Comparison of ENCODE assay signal across 8 cellular contexts in genomic region chr1:156608981-156609380, GRCh38. TPM values are rescaled to one million over a fixed set of nuclear protein-coding genes. Genes with fewer than 3 reads are reported as not detected.
A peak's percentile ranks its signal among the peaks of the same experiment; 100 is the strongest.
DNase-seq lines count a peak whose midpoint lies in the region; ATAC-seq, FAIRE-seq and TF ChIP-seq lines count a peak whose summit lies in the region.

No MANE protein-coding gene starts in this region.

- no peaks in the 10 kb centered on the region for H4K20me1 ChIP-seq in DND-41 (ENCODE audit: insufficient read depth, low read length)

- no peak overlapping the region for H3K27ac Mint-ChIP-seq in activated naive CD4-positive, alpha-beta T cell treated with anti-CD3 and anti-CD28 coated beads for 36 hours

- CTCF ChIA-PET in activated naive CD4-positive, alpha-beta T cell treated with anti-CD3 and anti-CD28 coated beads for 36 hours (lab: Charles Lee) = interaction anchor here (0.8 to 2.3 kb wide), 30 partner anchors 9 to 224 kb away, joined by 3 to 24 read pairs (median 4); partner anchors contain the start of genes BCAN, MEF2D, MRPL24 and NAXE

- H3K4me2 ChIP-seq in DND-41 (ENCODE audit: insufficient read depth, low read length) = no peak overlapping the region

- TF ChIP-seq CTCF in DND-41 (IDR thresholded peaks at IDR 0.05; ENCODE audit: borderline replicate concordance, extremely low read depth, low read length, poor library complexity, severe bottlenecking) (peak; percentile 72), RWPE2 (IDR thresholded peaks at IDR 0.05; ENCODE audit: poor library complexity, severe bottlenecking) (peak; percentile 75), kidney (IDR thresholded peaks at IDR 0.05; ENCODE audit: borderline replicate concordance, extremely low read depth, insufficient read depth) (peak; percentile 38)

- H3K9ac ChIP-seq in DND-41 (ENCODE audit: low read depth, low read length) = no peak overlapping the region
- H3K9ac ChIP-seq in kidney (ENCODE audit: low read length in 2 of 2) = no peak overlapping the region

- FAIRE-seq in kidney (lab: Jason Lieb, UNC) (no peak), frontal cortex (lab: Jason Lieb, UNC) (no peak)

- H3K27ac ChIP-seq in DND-41 (ENCODE audit: low read length) (no peak overlapping the region), RWPE2 (ENCODE audit: poor library complexity, severe bottlenecking) (no peak overlapping the region), kidney (ENCODE audit: low read depth in 2 of 2, low read length in 2 of 2) (no peak overlapping the region), substantia nigra (ENCODE audit: low read depth, low read length, poor library complexity, severe bottlenecking) (peak overlapping the region; percentile 9)

- no peak overlapping the region for H3K4me3 Mint-ChIP-seq in activated naive CD4-positive, alpha-beta T cell treated with anti-CD3 and anti-CD28 coated beads for 36 hours

- ATAC-seq in DND-41 (ENCODE audit: insufficient read depth, low read depth) (peak; percentile 73), RWPE2 (ENCODE audit: low read depth) (peak; percentile 87), HG02588 (IDR thresholded peaks at IDR 0.05; ENCODE audit: unreplicated experiment) (no peak)

- H3K9me3 ChIP-seq in DND-41 (ENCODE audit: insufficient read depth, low read length, severe bottlenecking) = no peaks in the 10 kb centered on the region
- no peaks in the 10 kb centered on the region for H3K9me3 ChIP-seq in RWPE2 (ENCODE audit: severe bottlenecking)
- H3K9me3 ChIP-seq in kidney (ENCODE audit: control insufficient read depth in 1 of 2, low read length in 2 of 2) = no peaks in the 10 kb centered on the region

- peaks cover 9% of the 10 kb centered on the region for H3K4me1 Mint-ChIP-seq in activated naive CD4-positive, alpha-beta T cell treated with anti-CD3 and anti-CD28 coated beads for 36 hours (ENCODE audit: low read depth)

- H3K4me1 ChIP-seq in DND-41 (ENCODE audit: insufficient read depth, low read length) (peaks cover 2% of the 10 kb centered on the region; the same call in 1 of the 2 replicates), RWPE2 (ENCODE audit: insufficient read depth, poor library complexity, severe bottlenecking) (no peaks in the 10 kb centered on the region), kidney (ENCODE audit: control insufficient read depth in 1 of 2, insufficient read depth in 1 of 2, low read depth in 1 of 2, low read length in 2 of 2) (no peaks in the 10 kb centered on the region)

- no peak overlapping the region for H2AFZ ChIP-seq in DND-41 (ENCODE audit: low read depth, low read length)

- no peaks in the 10 kb centered on the region for H3K27me3 ChIP-seq in DND-41 (ENCODE audit: insufficient read depth, low read length, poor library complexity)
- peaks cover 10% of the 10 kb centered on the region for H3K27me3 ChIP-seq in RWPE2 (ENCODE audit: insufficient read depth, poor library complexity, severe bottlenecking)

- no peak overlapping the region for H3K4me3 ChIP-seq in DND-41 (ENCODE audit: low read depth in 1 of 2, low read length in 2 of 2)
- no peak overlapping the region for H3K4me3 ChIP-seq in RWPE2 (ENCODE audit: severe bottlenecking)
- H3K4me3 ChIP-seq in kidney (ENCODE audit: low read length in 2 of 2) = no peak overlapping the region

- H3K36me3 Mint-ChIP-seq in activated naive CD4-positive, alpha-beta T cell treated with anti-CD3 and anti-CD28 coated beads for 36 hours (ENCODE audit: low read depth) = no peaks in the 10 kb centered on the region

- H3K9me3 Mint-ChIP-seq in activated naive CD4-positive, alpha-beta T cell treated with anti-CD3 and anti-CD28 coated beads for 36 hours = no peaks in the 10 kb centered on the region

- H3K36me3 ChIP-seq in DND-41 (ENCODE audit: insufficient read depth, low read length) (no peaks in the 10 kb centered on the region), RWPE2 (ENCODE audit: low read depth) (no peaks in the 10 kb centered on the region), kidney (ENCODE audit: control insufficient read depth in 1 of 2, insufficient read depth in 2 of 2, low read length in 2 of 2) (no peaks in the 10 kb centered on the region)

- intact Hi-C loops in activated naive CD4-positive, alpha-beta T cell treated with anti-CD3 and anti-CD28 coated beads for 36 hours (cut with micrococcal nuclease) = loop anchor here (1.0 kb wide), 6 partner anchors 9 to 224 kb away; no protein-coding TSS in a partner anchor
- intact Hi-C loops in kidney (cut with DNase I) = no loop called here

- DNase-seq in DND-41 (peak; percentile 53), HuH-7 (ENCODE audit: low spot score) (peak; percentile 48), RWPE2 (ENCODE audit: low spot score) (no peak), kidney (no peak), substantia nigra (lab: John Stamatoyannopoulos, UW) (peak in 2 of 49 donors; percentile 32 to 56), frontal cortex (ENCODE audit: low spot score in 2 of 2) (no peak)
- DNase-seq in activated naive CD4-positive, alpha-beta T cell treated with anti-CD3 and anti-CD28 coated beads for 36 hours = peak; percentile 80

- peaks cover 2% of the 10 kb centered on the region for H3K27me3 Mint-ChIP-seq in activated naive CD4-positive, alpha-beta T cell treated with anti-CD3 and anti-CD28 coated beads for 36 hours (ENCODE audit: low read depth)

- no peaks in the 10 kb centered on the region for H3K79me2 ChIP-seq in DND-41 (ENCODE audit: insufficient read depth, low read length)

RNA-seq across cellular contexts. Expression of gene GPATCH4, which starts 7.7 kb away (rescaled TPM):
- 10 to 100 TPM; 37.5 to 38.3 TPM for total RNA-seq in activated naive CD4-positive, alpha-beta T cell treated with anti-CD3 and anti-CD28 coated beads for 36 hours
- total RNA-seq in kidney (24.0 TPM), frontal cortex (5.7 TPM)
- polyA plus RNA-seq in kidney (ENCODE audit: insufficient read depth, low read depth, low replicate concordance) = 26.2 TPM

RNA-seq across cellular contexts. Expression of gene HAPLN2, which starts 10.2 kb away (rescaled TPM):
- total RNA-seq in activated naive CD4-positive, alpha-beta T cell treated with anti-CD3 and anti-CD28 coated beads for 36 hours = under 1 TPM; 0.40 to 0.55 TPM
- 1.9 TPM for total RNA-seq in kidney
- polyA plus RNA-seq in kidney (ENCODE audit: insufficient read depth, low read depth, low replicate concordance) = 0.30 TPM
- total RNA-seq in frontal cortex = 0.41 TPM

RNA-seq across cellular contexts. Expression of gene NAXE, which starts 17.4 kb away (rescaled TPM):
- total RNA-seq in activated naive CD4-positive, alpha-beta T cell treated with anti-CD3 and anti-CD28 coated beads for 36 hours = 10 to 100 TPM; 77.4 to 84.6 TPM
- total RNA-seq in kidney (78.0 TPM), frontal cortex (34.6 TPM)
- polyA plus RNA-seq in kidney (ENCODE audit: insufficient read depth, low read depth, low replicate concordance) = 221 TPM

RNA-seq across cellular contexts. Expression of gene TTC24, which starts 29.5 kb away (rescaled TPM):
- total RNA-seq in activated naive CD4-positive, alpha-beta T cell treated with anti-CD3 and anti-CD28 coated beads for 36 hours = 1 to 10 TPM; 3.1 to 3.9 TPM
- 0.57 TPM for total RNA-seq in kidney
- polyA plus RNA-seq in kidney (ENCODE audit: insufficient read depth, low read depth, low replicate concordance) = not detected
- not detected for total RNA-seq in frontal cortex

RNA-seq across cellular contexts. Expression of gene BCAN, which starts 32.9 kb away (rescaled TPM):
- not detected for total RNA-seq in activated naive CD4-positive, alpha-beta T cell treated with anti-CD3 and anti-CD28 coated beads for 36 hours
- total RNA-seq in kidney (0.19 TPM), frontal cortex (52.2 TPM)
- 0.45 TPM for polyA plus RNA-seq in kidney (ENCODE audit: insufficient read depth, low read depth, low replicate concordance)

Comparison
In these comparisons a context has a peak if more than half of its experiments do, and no peak if none do; other contexts are left out.
1. DNase-seq: peak in DND-41 (single experiment), HuH-7 (single experiment) and activated naive CD4-positive, alpha-beta T cell treated with anti-CD3 and anti-CD28 coated beads for 36 hours (single experiment); none in RWPE2 (single experiment), kidney (single experiment) and frontal cortex (0 of 2).
2. Peak in every context shown above with its lines, with median percentiles within 50 percentile points of each other: CTCF ChIP-seq.